14 cellular contexts compared by ENCODE assay signal in the genomic region with DNA sequence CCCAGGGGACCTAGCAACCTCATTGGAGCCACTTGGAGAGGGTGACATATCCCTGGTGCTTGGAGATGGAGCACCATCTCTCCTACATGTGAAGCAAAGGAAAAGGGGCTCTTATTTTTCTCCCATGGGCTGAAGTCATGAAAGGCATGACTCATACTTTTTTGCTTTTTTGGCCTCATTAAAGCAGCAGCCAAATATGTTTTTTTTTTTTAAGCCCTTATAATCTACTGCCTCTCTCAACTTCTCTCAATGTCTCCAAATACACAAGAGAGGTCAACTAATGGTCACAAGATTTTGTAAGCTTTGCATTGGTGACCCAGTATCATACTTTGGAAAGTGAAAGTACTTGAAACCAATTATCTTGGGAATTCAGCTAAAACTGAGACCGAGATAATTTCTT. TPM values are rescaled to one million over a fixed set of nuclear protein-coding genes. Genes with fewer than 3 reads are reported as not detected.
A peak's percentile ranks its signal among the peaks of the same experiment; 100 is the strongest.
DNase-seq lines count a peak whose midpoint lies in the region; ATAC-seq and TF ChIP-seq lines count a peak whose summit lies in the region.
"Had no signal": no experiment of that assay in that cellular context is flagged by ENCODE, and none has a peak within 500 bp of the region (broad histone marks: within the 10 kb centered on the region; RNA-seq: fewer than 3 reads in every experiment).

No MANE protein-coding gene starts in this region.

- H3K27ac Mint-ChIP-seq in T-cell: peak overlapping the region; percentile 24 to 33
- H3K27ac Mint-ChIP-seq in progenitor cell of endocrine pancreas: no peak overlapping the region
- H3K27ac Mint-ChIP-seq: activated CD4-positive, alpha-beta memory T cell treated with anti-CD3 and anti-CD28 coated beads, Interleukin-2, amount 10 ng/mL, durations not matched to agents 7 days and 5 days; effector memory CD8-positive, alpha-beta T cell had no signal

- H3K4me1 Mint-ChIP-seq in T-cell (peaks cover 17 to 24% (median 22%) of the 10 kb centered on the region in 3 donors), progenitor cell of endocrine pancreas (ENCODE audit: low read depth) (peaks cover 14% of the 10 kb centered on the region)

- H3K36me3 Mint-ChIP-seq in T-cell: no peaks in the 10 kb centered on the region
- H3K36me3 Mint-ChIP-seq in progenitor cell of endocrine pancreas (ENCODE audit: insufficient read depth): peaks cover 3% of the 10 kb centered on the region

- H3K4me3 Mint-ChIP-seq in T-cell (peak overlapping the region; percentile 43 to 83 (median 54)), progenitor cell of endocrine pancreas (ENCODE audit: low read depth) (peak overlapping the region; percentile 88)
- H3K4me3 Mint-ChIP-seq: activated CD4-positive, alpha-beta memory T cell treated with anti-CD3 and anti-CD28 coated beads, Interleukin-2, amount 10 ng/mL, durations not matched to agents 7 days and 5 days had no signal

- ATAC-seq in T-cell (replicated peaks in 1 of 4): no peak
- no peak for ATAC-seq in HG03139 (IDR thresholded peaks at IDR 0.05; ENCODE audit: unreplicated experiment)
- ATAC-seq: effector memory CD8-positive, alpha-beta T cell; HepG2 had no signal

- POLR2A ChIA-PET in T-cell (lab: Charles Lee): no interaction called here

- H3K9me3 Mint-ChIP-seq in T-cell: no peaks in the 10 kb centered on the region
- H3K9me3 Mint-ChIP-seq in progenitor cell of endocrine pancreas (ENCODE audit: low read depth): no peaks in the 10 kb centered on the region
- H3K9me3 Mint-ChIP-seq: activated CD4-positive, alpha-beta memory T cell treated with anti-CD3 and anti-CD28 coated beads, Interleukin-2, amount 10 ng/mL, durations not matched to agents 7 days and 5 days; effector memory CD8-positive, alpha-beta T cell had no signal

- TF ChIP-seq CTCF in fibroblast of the aortic adventitia (IDR thresholded peaks at IDR 0.05; ENCODE audit: insufficient read depth, low read length) (no peak), progenitor cell of endocrine pancreas (IDR thresholded peaks at IDR 0.05; ENCODE audit: unreplicated experiment) (no peak)

- DNase-seq in NOMO-1 treated with DMSO at 0.1 percent for 48 hours (lab: John Stamatoyannopoulos, UW; ENCODE audit: unreplicated experiment) (peak; percentile 16), NOMO-1 (lab: John Stamatoyannopoulos, UW; ENCODE audit: unreplicated experiment in 2 of 2) (no peak), T-cell (no peak), fibroblast of the aortic adventitia (ENCODE audit: low read depth) (peak; percentile 36), progenitor cell of endocrine pancreas (ENCODE audit: low spot score, unreplicated experiment) (no peak), NCI-H1092 treated with DMSO at 0.1 percent for 48 hours (lab: John Stamatoyannopoulos, UW) (no peak), NCI-H2081 treated with DMSO at 0.1 percent for 48 hours (lab: John Stamatoyannopoulos, UW) (no peak)
- DNase-seq: activated CD4-positive, alpha-beta memory T cell treated with anti-CD3 and anti-CD28 coated beads, Interleukin-2, amount 10 ng/mL, durations not matched to agents 7 days and 5 days; effector memory CD8-positive, alpha-beta T cell; substantia nigra had no signal

- no peak overlapping the region for H3K4me3 ChIP-seq in fibroblast of the aortic adventitia (ENCODE audit: low read depth, low read length)
- H3K4me3 ChIP-seq: cardiac muscle cell had no signal

- CTCF ChIA-PET in T-cell (lab: Charles Lee): no interaction called here

- H3K27me3 Mint-ChIP-seq in T-cell (peaks cover 9 to 21% of the 10 kb centered on the region in 2 donors), progenitor cell of endocrine pancreas (peaks cover 8% of the 10 kb centered on the region)

RNA-seq across cellular contexts. Expression of a gene that starts 1.6 kb away (rescaled TPM):
- not detected for total RNA-seq in T-cell
- not detected in 2 replicates for total RNA-seq in fibroblast of the aortic adventitia (ENCODE audit: low replicate concordance)
- total RNA-seq in progenitor cell of endocrine pancreas: 2.1 and 2.8 TPM in 2 replicates
- total RNA-seq: activated CD4-positive, alpha-beta memory T cell treated with anti-CD3 and anti-CD28 coated beads, Interleukin-2, amount 10 ng/mL, durations not matched to agents 7 days and 5 days; cardiac muscle cell; pulmonary artery endothelial cell had no signal

RNA-seq across cellular contexts. Expression of a gene that starts 16.3 kb away (rescaled TPM):
- total RNA-seq in T-cell: 10 to 100 TPM in 2 of 5 donors, 1 to 10 TPM in 3; 6.9 to 11.1 (median 9.7) TPM
- 5.4 and 12.1 TPM in 2 replicates for total RNA-seq in fibroblast of the aortic adventitia (ENCODE audit: low replicate concordance)
- total RNA-seq in progenitor cell of endocrine pancreas: 9.4 and 11.1 TPM in 2 replicates

RNA-seq across cellular contexts. Expression of a gene that starts 16.4 kb away (rescaled TPM):
- 10 to 100 TPM; 66.9 to 90.2 (median 83.0) TPM for total RNA-seq in T-cell
- 21.6 and 40.3 TPM in 2 replicates for total RNA-seq in fibroblast of the aortic adventitia (ENCODE audit: low replicate concordance)
- total RNA-seq in progenitor cell of endocrine pancreas: 49.0 and 49.3 TPM in 2 replicates

Comparison
In these comparisons a context has a peak if more than half of its experiments do, and no peak if none do; other contexts are left out.
1. DNase-seq: peak in NOMO-1 treated with DMSO at 0.1 percent for 48 hours (single experiment) and fibroblast of the aortic adventitia (single experiment); none in NOMO-1 (0 of 2), T-cell (0 of 34), progenitor cell of endocrine pancreas (single experiment), NCI-H1092 treated with DMSO at 0.1 percent for 48 hours (single experiment) and NCI-H2081 treated with DMSO at 0.1 percent for 48 hours (single experiment).